Comparison of ENCODE assay signal across 30 cellular contexts in the genomic region with DNA sequence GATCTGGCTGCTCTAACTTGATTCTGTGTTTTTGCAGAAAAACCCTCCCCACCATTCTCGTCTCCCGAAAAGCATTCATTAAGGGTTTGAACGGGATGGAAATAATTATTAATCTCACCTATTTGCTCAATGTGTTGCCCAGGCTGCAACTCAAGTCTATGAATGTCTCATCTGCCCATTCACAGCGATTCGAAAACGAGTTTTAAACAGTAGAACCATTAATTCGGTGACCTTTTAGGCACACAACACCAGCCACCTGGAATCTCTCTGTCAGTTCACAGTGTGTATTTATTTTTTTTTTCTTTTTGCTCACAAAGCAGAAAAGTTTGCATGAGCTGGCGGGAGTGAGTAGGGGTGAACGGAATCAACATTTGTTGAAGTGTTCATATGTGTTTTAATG.
"Had no signal": no experiment of that assay in that cellular context is flagged by ENCODE, and none has a peak within 500 bp of the region (broad histone marks: within the 10 kb centered on the region; RNA-seq: fewer than 3 reads in every experiment).

No MANE protein-coding gene starts in this region.

- H3K9me3 ChIP-seq: ovary, right lobe of liver, thoracic aorta, thyroid gland, upper lobe of right lung, uterus had no signal

- H3K4me3 Mint-ChIP-seq: naive thymus-derived CD8-positive, alpha-beta T cell; natural killer cell treated with Interleukin-12 subunit alpha and Interleukin-12 subunit beta and Interleukin-15 and Interleukin-18, amount 100 ng/mL, for 72 hours; nephron progenitor cell; neural crest cell; stimulated activated effector memory CD8-positive, alpha-beta T cell treated with anti-CD3 and anti-CD28 coated beads, Interleukin-12 subunit alpha, Interleukin-12 subunit beta, amount 100 ng/mL, for 72 hours; stimulated activated naive B cell treated with anti-CD40 and anti-IgM and Interleukin-4, amounts not matched to agents 10 μg/mL and 1 μg/mL and 100 μg/mL, for 72 hours; stimulated activated naive CD8-positive, alpha-beta T cell treated with anti-CD3 and anti-CD28 coated beads, Interleukin-15, Interleukin-2, amounts not matched to agents 100 ng/mL and 50 ng/mL, for 24 hours had no signal

- H3K4me1 Mint-ChIP-seq: naive thymus-derived CD8-positive, alpha-beta T cell; nephron progenitor cell; neural crest cell; stimulated activated effector memory CD8-positive, alpha-beta T cell treated with anti-CD3 and anti-CD28 coated beads, Interleukin-12 subunit alpha, Interleukin-12 subunit beta, amount 100 ng/mL, for 72 hours; stimulated activated naive B cell treated with anti-CD40 and anti-IgM and Interleukin-4, amounts not matched to agents 10 μg/mL and 1 μg/mL and 100 μg/mL, for 72 hours had no signal

- H3K4me3 ChIP-seq: ovary, psoas muscle, right lobe of liver, sigmoid colon, stomach, thoracic aorta, thyroid gland, tibial nerve, upper lobe of right lung, uterus had no signal

- H3K27ac ChIP-seq: neutrophil, ovary, parathyroid adenoma, psoas muscle, right lobe of liver, sigmoid colon, stomach, thoracic aorta, thyroid gland, tibial nerve, upper lobe of right lung, uterus had no signal

- H3K4me1 ChIP-seq: parathyroid adenoma, psoas muscle, right lobe of liver, sigmoid colon, stomach, thyroid gland, tibial nerve, upper lobe of right lung, uterus had no signal

- DNase-seq: naive thymus-derived CD8-positive, alpha-beta T cell; nephron progenitor cell; nucleus accumbens; ovary; posterior cingulate gyrus; psoas muscle; right cardiac atrium; right lobe of liver; sigmoid colon; small intestine; stimulated activated CD4-positive, alpha-beta T cell treated with anti-CD3 and anti-CD28 coated beads, Interleukin-15, amount 100 ng/mL, for 24 hours; stimulated activated CD4-positive, alpha-beta T cell treated with anti-CD3 and anti-CD28 coated beads, Interleukin-2, amount 100 ng/mL, for 24 hours; stimulated activated CD4-positive, alpha-beta T cell treated with anti-CD3 and anti-CD28 coated beads, Interleukin-2, amount 100 ng/mL, for 48 hours; stimulated activated CD4-positive, alpha-beta T cell treated with anti-CD3 and anti-CD28 coated beads, Interleukin-4, amount 100 ng/mL, for 24 hours; stimulated activated naive B cell treated with anti-CD40 and anti-IgM and Interleukin-4, amounts not matched to agents 10 μg/mL and 1 μg/mL and 100 μg/mL, for 72 hours; stimulated activated naive CD4-positive, alpha-beta T cell treated with Interleukin-2 at 50 U/mL for 16 hours; stomach; thyroid gland; trophoblast cell; upper lobe of right lung; uterus had no signal

- H3K36me3 ChIP-seq: neutrophil, ovary, right lobe of liver, sigmoid colon, stomach, thoracic aorta, thyroid gland, tibial nerve, upper lobe of right lung, uterus had no signal

- ATAC-seq: naive thymus-derived CD8-positive, alpha-beta T cell; natural killer cell treated with Interleukin-12 subunit alpha and Interleukin-12 subunit beta and Interleukin-15 and Interleukin-18, amount 100 ng/mL, for 72 hours; psoas muscle; stimulated activated effector memory CD8-positive, alpha-beta T cell treated with anti-CD3 and anti-CD28 coated beads, Interleukin-12 subunit alpha, Interleukin-12 subunit beta, amount 100 ng/mL, for 72 hours; stimulated activated naive B cell treated with anti-CD40 and anti-IgM and Interleukin-4, amounts not matched to agents 10 μg/mL and 1 μg/mL and 100 μg/mL, for 72 hours; upper lobe of right lung had no signal

- H3K27me3 ChIP-seq: neutrophil, ovary, right lobe of liver, sigmoid colon, stomach, thyroid gland, tibial nerve, upper lobe of right lung, uterus had no signal

- H3K36me3 Mint-ChIP-seq: natural killer cell treated with Interleukin-12 subunit alpha and Interleukin-12 subunit beta and Interleukin-15 and Interleukin-18, amount 100 ng/mL, for 72 hours; stimulated activated effector memory CD8-positive, alpha-beta T cell treated with anti-CD3 and anti-CD28 coated beads, Interleukin-12 subunit alpha, Interleukin-12 subunit beta, amount 100 ng/mL, for 72 hours; stimulated activated naive B cell treated with anti-CD40 and anti-IgM and Interleukin-4, amounts not matched to agents 10 μg/mL and 1 μg/mL and 100 μg/mL, for 72 hours had no signal

- H3K9me3 Mint-ChIP-seq: nephron progenitor cell; stimulated activated effector memory CD8-positive, alpha-beta T cell treated with anti-CD3 and anti-CD28 coated beads, Interleukin-12 subunit alpha, Interleukin-12 subunit beta, amount 100 ng/mL, for 72 hours; stimulated activated naive B cell treated with anti-CD40 and anti-IgM and Interleukin-4, amounts not matched to agents 10 μg/mL and 1 μg/mL and 100 μg/mL, for 72 hours had no signal

- H3K27me3 Mint-ChIP-seq: naive thymus-derived CD8-positive, alpha-beta T cell; natural killer cell treated with Interleukin-12 subunit alpha and Interleukin-12 subunit beta and Interleukin-15 and Interleukin-18, amount 100 ng/mL, for 72 hours; progenitor cell of endocrine pancreas; stimulated activated naive B cell treated with anti-CD40 and anti-IgM and Interleukin-4, amounts not matched to agents 10 μg/mL and 1 μg/mL and 100 μg/mL, for 72 hours; stimulated activated naive CD8-positive, alpha-beta T cell treated with anti-CD3 and anti-CD28 coated beads, Interleukin-15, Interleukin-2, amounts not matched to agents 100 ng/mL and 50 ng/mL, for 24 hours had no signal

- H3K27ac Mint-ChIP-seq: naive thymus-derived CD8-positive, alpha-beta T cell; natural killer cell treated with Interleukin-12 subunit alpha and Interleukin-12 subunit beta and Interleukin-15 and Interleukin-18, amount 100 ng/mL, for 72 hours; nephron progenitor cell; progenitor cell of endocrine pancreas; stimulated activated effector memory CD8-positive, alpha-beta T cell treated with anti-CD3 and anti-CD28 coated beads, Interleukin-12 subunit alpha, Interleukin-12 subunit beta, amount 100 ng/mL, for 72 hours; stimulated activated naive B cell treated with anti-CD40 and anti-IgM and Interleukin-4, amounts not matched to agents 10 μg/mL and 1 μg/mL and 100 μg/mL, for 72 hours; stimulated activated naive CD8-positive, alpha-beta T cell treated with anti-CD3 and anti-CD28 coated beads, Interleukin-15, Interleukin-2, amounts not matched to agents 100 ng/mL and 50 ng/mL, for 24 hours had no signal
